ENCODE assay signal across 8 cellular contexts in genomic region chr15:51971353-51972133, GRCh38. TPM values are rescaled to one million over a fixed set of nuclear protein-coding genes. Genes with fewer than 3 reads are reported as not detected.
DNase-seq lines count a peak whose midpoint lies in the region; ATAC-seq and TF ChIP-seq lines count a peak whose summit lies in the region.

Gene LEO1, minus strand, starts transcription at chr15:51971778. Its CDS starts 33 bp downstream, at chr15:51971745.

- peaks cover 23% of the 10 kb centered on the region for H3K4me1 ChIP-seq in CD4-positive, CD25-positive, alpha-beta regulatory T cell (ENCODE audit: control insufficient read depth, insufficient read depth, low read length, poor library complexity, severe bottlenecking)

- TF ChIP-seq CTCF in dorsolateral prefrontal cortex (IDR thresholded peaks at IDR 0.05 in 54 of 56, conservative IDR thresholded peaks at IDR 0.05 in 2 of 56; ENCODE audit: low read depth in 1 of 56, partially characterized antibody in 56 of 56) (peak in 55 of 56 donors; percentile 16 to 73 (median 55)), lower leg skin (IDR thresholded peaks at IDR 0.05) (peak in 1 of 3 donors; percentile 18)

- peaks cover 5 to 35% (median 19%) of the 10 kb centered on the region in 4 donors for H3K4me1 Mint-ChIP-seq in CD4-positive, CD25-positive, alpha-beta regulatory T cell

- peak; percentile 87 to 98 (median 93) for DNase-seq in CD4-positive, CD25-positive, alpha-beta regulatory T cell
- DNase-seq in NCI-H748 treated with DMSO at 0.1 percent for 48 hours (lab: John Stamatoyannopoulos, UW) (peak; percentile 82), dorsolateral prefrontal cortex (peak; percentile 86 to 95 (median 92)), lower leg skin (ENCODE audit: low spot score in 2 of 2) (peak; percentile 92 to 96)
- peak; percentile 80 to 83 for DNase-seq in activated CD4-positive, alpha-beta T cell treated with anti-CD3 and anti-CD28 coated beads, Interleukin-2, amount 50 U/mL, for 4 hours
- peak; percentile 76 to 84 for DNase-seq in stimulated activated CD4-positive, alpha-beta T cell treated with anti-CD3 and anti-CD28 coated beads, Interleukin-4, amount 100 ng/mL, for 48 hours (ENCODE audit: low read depth in 2 of 2)

- H3K4me3 Mint-ChIP-seq in CD4-positive, CD25-positive, alpha-beta regulatory T cell, result peak within 1 kb of the TSS; percentile 96 to 100 (median 98)

- H3K36me3 ChIP-seq in CD4-positive, CD25-positive, alpha-beta regulatory T cell (ENCODE audit: control insufficient read depth, insufficient read depth, low read length), result no peaks in the 10 kb centered on the region

- H3K27ac ChIP-seq in CD4-positive, CD25-positive, alpha-beta regulatory T cell (ENCODE audit: insufficient read depth, low read length, poor library complexity, severe bottlenecking), result peak within 1 kb of the TSS; percentile 80
- H3K27ac ChIP-seq in dorsolateral prefrontal cortex, result peak within 1 kb of the TSS; percentile 58 to 98 (median 94)

- peaks cover 0 to 10% (median 4%) of the 10 kb centered on the region in 7 donors for H3K9me3 Mint-ChIP-seq in CD4-positive, CD25-positive, alpha-beta regulatory T cell

- H3K4me3 ChIP-seq in CD4-positive, CD25-positive, alpha-beta regulatory T cell (ENCODE audit: low read depth, low read length), result peak within 1 kb of the TSS; percentile 96
- H3K4me3 ChIP-seq in dorsolateral prefrontal cortex, result peak within 1 kb of the TSS; percentile 57 to 99 (median 91)
- peak within 1 kb of the TSS; percentile 78 for H3K4me3 ChIP-seq in lower leg skin (ENCODE audit: low read depth, poor library complexity, severe bottlenecking)

- intact Hi-C loops in dorsolateral prefrontal cortex (cut with DNase I), result loop anchor here (2.0 to 5.0 kb wide), 4 partner anchors 46 to 171 kb away; partner anchors contain the start of gene MAPK6 (in 2 of the 2)
- intact Hi-C loops in lower leg skin (cut with DNase I; ENCODE audit: low total_unique reads), result no loop called here

- no peaks in the 10 kb centered on the region for H3K27me3 ChIP-seq in CD4-positive, CD25-positive, alpha-beta regulatory T cell (ENCODE audit: control insufficient read depth, insufficient read depth, low read length)
- H3K27me3 ChIP-seq in dorsolateral prefrontal cortex, result no peaks in the 10 kb centered on the region

- H3K27ac Mint-ChIP-seq in CD4-positive, CD25-positive, alpha-beta regulatory T cell, result peak within 1 kb of the TSS; percentile 97 to 100 (median 98)

- peaks cover 7% of the 10 kb centered on the region for H3K27me3 Mint-ChIP-seq in CD4-positive, CD25-positive, alpha-beta regulatory T cell

- peaks cover 18% of the 10 kb centered on the region for H3K36me3 Mint-ChIP-seq in CD4-positive, CD25-positive, alpha-beta regulatory T cell

- peaks cover 9 to 16% of the 10 kb centered on the region in 2 experiments for H3K9me3 ChIP-seq in CD4-positive, CD25-positive, alpha-beta regulatory T cell (ENCODE audit: control insufficient read depth in 2 of 2, low read length in 2 of 2)

- ATAC-seq in CD4-positive, CD25-positive, alpha-beta regulatory T cell (ENCODE audit: low read depth in 2 of 2), result peak; percentile 92
- peak; percentile 89 for ATAC-seq in GM19395 (IDR thresholded peaks at IDR 0.05; ENCODE audit: unreplicated experiment)
- peak; percentile 83 for ATAC-seq in HG03565 (IDR thresholded peaks at IDR 0.05; ENCODE audit: unreplicated experiment)

- TF ChIP-seq POLR2A in lower leg skin (IDR thresholded peaks at IDR 0.05), result no peak

- 1% methylated on average over 43 to 51 of the region's 59 CpGs for WGBS in lower leg skin, 2 donors

RNA-seq across cellular contexts. Expression of gene LEO1, which starts in this region (rescaled TPM):
- 12.5 TPM for total RNA-seq in CD4-positive, CD25-positive, alpha-beta regulatory T cell
- 10 to 100 TPM; 16.5 to 23.9 (median 21.3) TPM for polyA plus RNA-seq in CD4-positive, CD25-positive, alpha-beta regulatory T cell
- total RNA-seq in dorsolateral prefrontal cortex, result 10 to 100 TPM; 14.3 to 35.5 (median 23.9) TPM
- total RNA-seq in lower leg skin, result 10 to 100 TPM; 18.5 to 23.8 (median 20.8) TPM

Comparison
In these comparisons a context has a peak if more than half of its experiments do, and no peak if none do; other contexts are left out.
1. Peak in every context shown above with its lines: DNase-seq, ATAC-seq, H3K4me3 ChIP-seq and H3K27ac ChIP-seq.